In the genomic region with DNA sequence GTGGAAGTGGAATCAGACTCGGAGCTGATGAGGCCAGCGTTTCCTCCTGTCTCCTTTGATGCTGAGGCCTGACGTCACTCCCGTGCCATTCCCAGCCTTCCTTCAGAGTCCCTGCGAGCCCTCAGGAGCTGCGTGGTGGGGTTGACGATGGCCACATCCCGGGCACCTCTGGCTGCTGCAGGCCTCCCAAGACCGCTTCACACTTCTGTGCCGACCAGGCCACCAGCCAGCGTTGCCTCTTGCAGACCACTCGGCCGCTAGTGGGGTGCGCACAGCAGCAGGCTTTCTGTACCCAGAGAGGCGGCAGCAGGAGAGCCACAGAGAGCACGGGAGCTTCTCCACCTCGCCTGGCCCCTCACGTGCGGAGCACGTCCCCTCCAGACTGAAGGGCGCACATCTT, we compare ENCODE assay signal across 23 cellular contexts.
DNase-seq lines count a peak whose midpoint lies in the region; ATAC-seq, FAIRE-seq and TF ChIP-seq lines count a peak whose summit lies in the region.
"Had no signal": no experiment of that assay in that cellular context is flagged by ENCODE, and none has a peak within 500 bp of the region (broad histone marks: within the 10 kb centered on the region; RNA-seq: fewer than 3 reads in every experiment).

No MANE protein-coding gene starts in this region.

- H3K79me2 ChIP-seq in H9 (ENCODE audit: insufficient read depth, low read length): no peaks in the 10 kb centered on the region

- H4K5ac ChIP-seq in H9 (ENCODE audit: insufficient read length, low read depth, low read length): no peak overlapping the region

- H3K4me3 Mint-ChIP-seq in H9 (no peak overlapping the region), chondrocyte (ENCODE audit: unreplicated experiment) (no peak overlapping the region), progenitor cell of endocrine pancreas (ENCODE audit: low read depth) (no peak overlapping the region)
- H3K4me3 Mint-ChIP-seq: CD8-positive, alpha-beta T cell; mesothelial cell of epicardium; naive thymus-derived CD8-positive, alpha-beta T cell; stimulated activated memory B cell treated with anti-CD40 and anti-IgM and Interleukin-4, amounts not matched to agents 10 μg/mL and 1 μg/mL and 100 μg/mL, for 72 hours had no signal

- no peak overlapping the region for H3K9ac ChIP-seq in H9 (ENCODE audit: extremely low read depth, insufficient read length, low read length)

- no peak overlapping the region for H3K23ac ChIP-seq in H9 (ENCODE audit: insufficient read length, low read depth, low read length)

- H3K56ac ChIP-seq in H9 (ENCODE audit: insufficient read length, low read depth, low read length): no peak overlapping the region

- H3K18ac ChIP-seq in H9 (ENCODE audit: insufficient read length, low read depth, low read length): no peak overlapping the region

- peak; percentile 78 for DNase-seq in DMS53 (lab: John Stamatoyannopoulos, UW)
- no peak for DNase-seq in DMS53 treated with DMSO at 0.1 percent for 48 hours (lab: John Stamatoyannopoulos, UW; ENCODE audit: unreplicated experiment)
- DNase-seq in H9: peak; percentile 34
- peak; percentile 92 for DNase-seq in chondrocyte (ENCODE audit: low spot score)
- DNase-seq in progenitor cell of endocrine pancreas (ENCODE audit: low spot score, unreplicated experiment): peak; percentile 4
- DNase-seq in tibial nerve (ENCODE audit: low spot score in 2 of 2): no peak
- no peak for DNase-seq in GM12891 (ENCODE audit: insufficient read length, low spot score)
- DNase-seq: central memory CD4-positive, alpha-beta T cell; DMS79; heart right ventricle; KG1; NCI-H1694; NCI-H2227 treated with DMSO at 0.1 percent for 48 hours; SIG-M5 had no signal

- no peak overlapping the region for H2BK120ac ChIP-seq in H9 (ENCODE audit: low read depth, low read length, poor library complexity, severe bottlenecking)

- no peak overlapping the region for H3K4ac ChIP-seq in H9 (ENCODE audit: low read depth, low read length)

- H3T11ph ChIP-seq in H9 (ENCODE audit: low read length): no peak overlapping the region

- H3K4me1 ChIP-seq in H9 (ENCODE audit: insufficient read depth, low read length) (0 out of 2 replicates have a peak, but pooled peaks cover 2% of the 10 kb centered on the region), tibial nerve (no peaks in the 10 kb centered on the region)
- H3K4me1 ChIP-seq: heart right ventricle had no signal

- no peaks in the 10 kb centered on the region for H3K23me2 ChIP-seq in H9 (ENCODE audit: insufficient read length, low read depth, low read length, poor library complexity, severe bottlenecking)

- peaks cover 85% of the 10 kb centered on the region for H3K27me3 Mint-ChIP-seq in H9 (ENCODE audit: low read depth)
- H3K27me3 Mint-ChIP-seq in chondrocyte (ENCODE audit: low read depth): peaks cover 21% of the 10 kb centered on the region
- peaks cover 35% of the 10 kb centered on the region for H3K27me3 Mint-ChIP-seq in progenitor cell of endocrine pancreas
- H3K27me3 Mint-ChIP-seq: stimulated activated memory B cell treated with anti-CD40 and anti-IgM and Interleukin-4, amounts not matched to agents 10 μg/mL and 1 μg/mL and 100 μg/mL, for 72 hours had no signal

- no peak overlapping the region for H4K8ac ChIP-seq in H9 (replicated peaks; ENCODE audit: insufficient read length, low read depth, low read length)

- H4K91ac ChIP-seq in H9 (ENCODE audit: insufficient read length, low read depth, low read length): no peak overlapping the region

- H2BK5ac ChIP-seq in H9 (ENCODE audit: insufficient read length, low read length): no peak overlapping the region

- peaks cover 0 to under 1% of the 10 kb centered on the region in 2 experiments; a peak in 2 of 5 replicates for H3K9me3 Mint-ChIP-seq in H9
- H3K9me3 Mint-ChIP-seq in chondrocyte (ENCODE audit: low read depth): peaks cover 2% of the 10 kb centered on the region
- H3K9me3 Mint-ChIP-seq in progenitor cell of endocrine pancreas (ENCODE audit: low read depth): no peaks in the 10 kb centered on the region

- H3K27ac Mint-ChIP-seq in H9: no peak overlapping the region
- H3K27ac Mint-ChIP-seq in chondrocyte (ENCODE audit: unreplicated experiment): no peak overlapping the region
- H3K27ac Mint-ChIP-seq in progenitor cell of endocrine pancreas: no peak overlapping the region
- H3K27ac Mint-ChIP-seq: CD8-positive, alpha-beta T cell; mesothelial cell of epicardium; naive thymus-derived CD8-positive, alpha-beta T cell; stimulated activated memory B cell treated with anti-CD40 and anti-IgM and Interleukin-4, amounts not matched to agents 10 μg/mL and 1 μg/mL and 100 μg/mL, for 72 hours had no signal

- FAIRE-seq in GM12891 (lab: Jason Lieb, UNC): no peak
- FAIRE-seq: GM12892, TTC549 had no signal

- no peaks in the 10 kb centered on the region for H3K79me1 ChIP-seq in H9 (ENCODE audit: insufficient read depth, low read depth, low read length, poor library complexity, severe bottlenecking)

- no peak overlapping the region for H2AFZ ChIP-seq in H9 (ENCODE audit: low read length)

- H3K36me3 Mint-ChIP-seq in H9 (ENCODE audit: insufficient read depth in 1 of 3, low read depth in 3 of 3): no peaks in the 10 kb centered on the region; a peak in 1 of 7 replicates
- no peaks in the 10 kb centered on the region for H3K36me3 Mint-ChIP-seq in chondrocyte (ENCODE audit: low read depth)
- no peaks in the 10 kb centered on the region for H3K36me3 Mint-ChIP-seq in progenitor cell of endocrine pancreas (ENCODE audit: insufficient read depth)
- H3K36me3 Mint-ChIP-seq: CD8-positive, alpha-beta T cell; mesothelial cell of epicardium; stimulated activated memory B cell treated with anti-CD40 and anti-IgM and Interleukin-4, amounts not matched to agents 10 μg/mL and 1 μg/mL and 100 μg/mL, for 72 hours had no signal

- peaks cover 5% of the 10 kb centered on the region for H4K20me1 ChIP-seq in H9 (ENCODE audit: control insufficient read depth, insufficient read depth, insufficient read length)

- H3K4me2 ChIP-seq in H9 (ENCODE audit: insufficient read depth, insufficient read length, low read length): no peak overlapping the region

- H2BK15ac ChIP-seq in H9 (ENCODE audit: low read depth, low read length): no peak overlapping the region

- TF ChIP-seq POLR2A in tibial nerve (IDR thresholded peaks at IDR 0.05): no peak
- TF ChIP-seq POLR2A in GM12891 (IDR thresholded peaks at IDR 0.05; ENCODE audit: low read depth, low read length): no peak

- no peaks in the 10 kb centered on the region for H3K36me3 ChIP-seq in tibial nerve
- H3K36me3 ChIP-seq: heart right ventricle had no signal

- H2BK20ac ChIP-seq in H9 (ENCODE audit: low read depth, low read length, poor library complexity, severe bottlenecking): no peak overlapping the region

- no peak overlapping the region for H2BK12ac ChIP-seq in H9 (ENCODE audit: insufficient read length, low read depth, low read length)

- no peak overlapping the region for H3K4me3 ChIP-seq in tibial nerve
- H3K4me3 ChIP-seq: heart right ventricle had no signal

- no peak for TF ChIP-seq CTCF in H9 (conservative IDR thresholded peaks at IDR 0.05)
- no peak for TF ChIP-seq CTCF in chondrocyte (IDR thresholded peaks at IDR 0.05)
- no peak for TF ChIP-seq CTCF in progenitor cell of endocrine pancreas (IDR thresholded peaks at IDR 0.05; ENCODE audit: unreplicated experiment)
- no peak for TF ChIP-seq CTCF in tibial nerve (IDR thresholded peaks at IDR 0.05)

- no peak for ATAC-seq in GM18502 (IDR thresholded peaks at IDR 0.05; ENCODE audit: poor library complexity, unreplicated experiment)
- ATAC-seq: CD8-positive, alpha-beta T cell; heart right ventricle; naive thymus-derived CD8-positive, alpha-beta T cell had no signal

- no peak overlapping the region for H2AK5ac ChIP-seq in H9 (ENCODE audit: insufficient read length, low read length)

- no peak for TF ChIP-seq EP300 in tibial nerve (IDR thresholded peaks at IDR 0.05)

- H3K9me3 ChIP-seq in H9 (ENCODE audit: control insufficient read depth, low read depth, low read length): no peaks in the 10 kb centered on the region
- H3K9me3 ChIP-seq in tibial nerve: peaks cover 0 to 42% (median under 1%) of the 10 kb centered on the region in 4 donors

- H3K14ac ChIP-seq in H9 (ENCODE audit: insufficient read depth, low read length): no peak overlapping the region

- no peaks in the 10 kb centered on the region for H3K27me3 ChIP-seq in H9 (ENCODE audit: insufficient read depth, low read length)
- H3K27me3 ChIP-seq in tibial nerve: no peaks in the 10 kb centered on the region

- WGBS in H9 (ENCODE audit: extremely low coverage, insufficient read length, low lambda C conversion rate): no CpG with 5 or more reads among the region's 21 CpGs
- 66 to 68% methylated on average over 13 to 17 of the region's 21 CpGs for WGBS in tibial nerve, 2 donors

- H3K27ac ChIP-seq in H9 (ENCODE audit: insufficient read length, low read depth, low read length): no peak overlapping the region
- no peak overlapping the region for H3K27ac ChIP-seq in tibial nerve
- H3K27ac ChIP-seq: 22Rv1, epithelial cell of prostate, heart right ventricle had no signal

- H3K4me1 Mint-ChIP-seq in H9 (peaks cover 0 to 6% of the 10 kb centered on the region in 2 experiments; a peak in 1 of 4 replicates), chondrocyte (ENCODE audit: low read depth) (no peaks in the 10 kb centered on the region), progenitor cell of endocrine pancreas (ENCODE audit: low read depth) (no peaks in the 10 kb centered on the region)
- H3K4me1 Mint-ChIP-seq: mesothelial cell of epicardium; stimulated activated memory B cell treated with anti-CD40 and anti-IgM and Interleukin-4, amounts not matched to agents 10 μg/mL and 1 μg/mL and 100 μg/mL, for 72 hours had no signal

TF ChIP-seq in GM12891, 5 proteins besides CTCF, POLR2A, EP300 and RAD21:
- TF ChIP-seq SPI1 (IDR thresholded peaks at IDR 0.05; ENCODE audit: low read depth, low read length) (no peak), POU2F2 (IDR thresholded peaks at IDR 0.05; ENCODE audit: low read depth, low read length) (no peak), PAX5 (IDR thresholded peaks at IDR 0.05; ENCODE audit: insufficient read depth, low read length, severe bottlenecking) (no peak), TAF1 (IDR thresholded peaks at IDR 0.05; ENCODE audit: low read depth, low read length) (no peak), POLR2AphosphoS5 (IDR thresholded peaks at IDR 0.05; ENCODE audit: low read depth, low read length) (no peak)

Comparison
In these comparisons a context has a peak if more than half of its experiments do, and no peak if none do; other contexts are left out.
1. DNase-seq: peak in DMS53 (single experiment), H9 (single experiment), chondrocyte (single experiment) and progenitor cell of endocrine pancreas (single experiment); none in DMS53 treated with DMSO at 0.1 percent for 48 hours (single experiment), tibial nerve (0 of 2) and GM12891 (single experiment).